Comparison of ENCODE assay signal across 13 cellular contexts in the genomic region with DNA sequence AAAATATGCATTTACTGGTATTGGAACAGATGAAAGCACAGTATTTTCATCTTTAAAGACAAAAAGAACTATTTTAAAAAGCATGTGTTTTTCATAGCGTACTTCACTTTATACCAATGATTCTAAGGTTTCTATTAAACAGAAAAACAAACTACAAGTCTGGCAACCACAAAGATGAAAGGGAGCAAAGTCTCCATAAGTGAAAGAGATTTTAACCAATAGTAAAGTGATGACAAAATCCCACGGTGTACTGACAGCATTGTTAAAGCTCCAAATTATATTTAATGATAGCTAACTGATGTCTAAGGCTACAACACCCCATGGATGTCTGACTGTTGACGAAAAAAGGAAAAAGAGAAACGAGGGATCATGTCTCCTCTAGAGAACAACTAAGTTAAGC. TPM values are rescaled to one million over a fixed set of nuclear protein-coding genes. Genes with fewer than 3 reads are reported as not detected.
DNase-seq lines count a peak whose midpoint lies in the region; ATAC-seq and TF ChIP-seq lines count a peak whose summit lies in the region.
"Had no signal": no experiment of that assay in that cellular context is flagged by ENCODE, and none has a peak within 500 bp of the region (broad histone marks: within the 10 kb centered on the region; RNA-seq: fewer than 3 reads in every experiment).

No MANE protein-coding gene starts in this region.

- no peak overlapping the region for H3K4me3 ChIP-seq in GM23338

- no peaks in the 10 kb centered on the region for H4K20me1 ChIP-seq in GM23338 (replicated peaks; ENCODE audit: insufficient read depth)

- H3K36me3 ChIP-seq in GM23338 (ENCODE audit: insufficient read depth): no peaks in the 10 kb centered on the region

- H3K79me2 ChIP-seq in GM23338 (replicated peaks; ENCODE audit: insufficient read depth): no peaks in the 10 kb centered on the region

- H3K27me3 ChIP-seq in GM23338 (ENCODE audit: insufficient read depth): no peaks in the 10 kb centered on the region

- H3K27ac Mint-ChIP-seq in activated T-cell treated with anti-CD3 and anti-CD28 coated beads, Interleukin-2, amount 50 U/mL, for 72 hours: peak overlapping the region; percentile 56
- no peak overlapping the region for H3K27ac Mint-ChIP-seq in GM23338
- H3K27ac Mint-ChIP-seq in activated T-helper 17 cell treated with anti-CD3 and anti-CD28 coated beads, Interleukin-2, amount 50 U/mL, for 72 hours: no peak overlapping the region
- H3K27ac Mint-ChIP-seq in naive thymus-derived CD8-positive, alpha-beta T cell: peak overlapping the region; percentile 60 to 95 (median 92)
- H3K27ac Mint-ChIP-seq: B cell had no signal

- TF ChIP-seq CTCF in GM23338 (conservative IDR thresholded peaks at IDR 0.05; ENCODE audit: low read depth in 2 of 2): no peak

- H3K4me1 Mint-ChIP-seq in activated T-cell treated with anti-CD3 and anti-CD28 coated beads, Interleukin-2, amount 50 U/mL, for 72 hours (ENCODE audit: low read depth): peaks cover 47% of the 10 kb centered on the region
- H3K4me1 Mint-ChIP-seq in GM23338: no peaks in the 10 kb centered on the region
- peaks cover 16% of the 10 kb centered on the region for H3K4me1 Mint-ChIP-seq in activated T-helper 17 cell treated with anti-CD3 and anti-CD28 coated beads, Interleukin-2, amount 50 U/mL, for 72 hours
- H3K4me1 Mint-ChIP-seq in naive thymus-derived CD8-positive, alpha-beta T cell: peaks cover 28 to 69% (median 59%) of the 10 kb centered on the region in 4 donors

- H3K9me3 Mint-ChIP-seq in activated T-cell treated with anti-CD3 and anti-CD28 coated beads, Interleukin-2, amount 50 U/mL, for 72 hours: no peaks in the 10 kb centered on the region
- H3K9me3 Mint-ChIP-seq in GM23338: no peaks in the 10 kb centered on the region
- H3K9me3 Mint-ChIP-seq in activated T-helper 17 cell treated with anti-CD3 and anti-CD28 coated beads, Interleukin-2, amount 50 U/mL, for 72 hours: no peaks in the 10 kb centered on the region
- H3K9me3 Mint-ChIP-seq in naive thymus-derived CD8-positive, alpha-beta T cell: no peaks in the 10 kb centered on the region

- 0 out of 2 replicates have a peak overlapping the region, but pooled peaks have one; percentile 40 for H2AFZ ChIP-seq in GM23338

- POLR2A ChIA-PET in naive thymus-derived CD8-positive, alpha-beta T cell (lab: Charles Lee): interaction anchor here (0.6 to 1.5 kb wide), 4 partner anchors 9 to 125 kb away, joined by 3 to 19 read pairs (median 5); a partner anchor contains a TSS

- H3K27ac ChIP-seq in GM23338 (ENCODE audit: low read depth): no peak overlapping the region

- 0 out of 2 replicates have a peak, but pooled peaks cover 3% of the 10 kb centered on the region for H3K9me2 ChIP-seq in GM23338 (ENCODE audit: insufficient read depth)

- H3F3A ChIP-seq in GM23338 (replicated peaks; ENCODE audit: low read depth): no peaks in the 10 kb centered on the region

- no peaks in the 10 kb centered on the region for H3K36me3 Mint-ChIP-seq in activated T-cell treated with anti-CD3 and anti-CD28 coated beads, Interleukin-2, amount 50 U/mL, for 72 hours (ENCODE audit: insufficient read depth in 2 of 2)
- no peaks in the 10 kb centered on the region for H3K36me3 Mint-ChIP-seq in GM23338 (ENCODE audit: low read depth)
- H3K36me3 Mint-ChIP-seq in activated T-helper 17 cell treated with anti-CD3 and anti-CD28 coated beads, Interleukin-2, amount 50 U/mL, for 72 hours (ENCODE audit: low read depth): no peaks in the 10 kb centered on the region
- no peaks in the 10 kb centered on the region for H3K36me3 Mint-ChIP-seq in naive thymus-derived CD8-positive, alpha-beta T cell

- H3K4me3 Mint-ChIP-seq in activated T-cell treated with anti-CD3 and anti-CD28 coated beads, Interleukin-2, amount 50 U/mL, for 72 hours: peak overlapping the region; percentile 36 to 72
- no peak overlapping the region for H3K4me3 Mint-ChIP-seq in GM23338
- H3K4me3 Mint-ChIP-seq in activated T-helper 17 cell treated with anti-CD3 and anti-CD28 coated beads, Interleukin-2, amount 50 U/mL, for 72 hours: peak overlapping the region; percentile 40
- H3K4me3 Mint-ChIP-seq in naive thymus-derived CD8-positive, alpha-beta T cell: peak overlapping the region in 9 of 10 donors; percentile 13 to 77 (median 61)
- H3K4me3 Mint-ChIP-seq: B cell had no signal

- no peaks in the 10 kb centered on the region for H3K4me1 ChIP-seq in GM23338 (ENCODE audit: insufficient read depth)

- no peak overlapping the region for H3K4me2 ChIP-seq in GM23338

- ATAC-seq in activated T-cell treated with anti-CD3 and anti-CD28 coated beads, Interleukin-2, amount 50 U/mL, for 72 hours (replicated peaks in 1 of 2): no peak
- ATAC-seq in GM23338 (no peak), HG03432 (IDR thresholded peaks at IDR 0.05; ENCODE audit: unreplicated experiment) (no peak)
- ATAC-seq in activated T-helper 17 cell treated with anti-CD3 and anti-CD28 coated beads, Interleukin-2, amount 50 U/mL, for 72 hours (replicated peaks): peak; percentile 28
- peak; percentile 68 to 78 for ATAC-seq in naive thymus-derived CD8-positive, alpha-beta T cell

- no peak for DNase-seq in activated T-cell treated with anti-CD3 and anti-CD28 coated beads, Interleukin-2, amount 50 U/mL, for 72 hours
- DNase-seq in activated T-cell treated with anti-CD3 and anti-CD28 coated beads for 4 hours (no peak), GM23338 (ENCODE audit: low spot score) (no peak)
- DNase-seq in naive thymus-derived CD8-positive, alpha-beta T cell: peak in 3 of 10 donors; percentile 19 to 57 (median 36)
- DNase-seq in activated CD8-positive, alpha-beta memory T cell treated with anti-CD3 and anti-CD28 coated beads, Interleukin-2, amount 50 U/mL, for 4 hours: no peak
- DNase-seq: KBM-7, NCI-H1048, NCI-H146, NCI-H2081 treated with DMSO at 0.1 percent for 48 hours, NCI-H69 had no signal

- no peaks in the 10 kb centered on the region for H3K27me3 Mint-ChIP-seq in activated T-cell treated with anti-CD3 and anti-CD28 coated beads, Interleukin-2, amount 50 U/mL, for 72 hours (ENCODE audit: low read depth)
- H3K27me3 Mint-ChIP-seq in GM23338 (ENCODE audit: insufficient read depth, low read depth, poor library complexity): peaks cover 5% of the 10 kb centered on the region
- no peaks in the 10 kb centered on the region for H3K27me3 Mint-ChIP-seq in activated T-helper 17 cell treated with anti-CD3 and anti-CD28 coated beads, Interleukin-2, amount 50 U/mL, for 72 hours
- no peaks in the 10 kb centered on the region for H3K27me3 Mint-ChIP-seq in naive thymus-derived CD8-positive, alpha-beta T cell
- H3K27me3 Mint-ChIP-seq: B cell had no signal

TF ChIP-seq in GM23338, 12 proteins besides CTCF, POLR2A, EP300 and RAD21 (continues in another document):
- TF ChIP-seq, protein P1, sequence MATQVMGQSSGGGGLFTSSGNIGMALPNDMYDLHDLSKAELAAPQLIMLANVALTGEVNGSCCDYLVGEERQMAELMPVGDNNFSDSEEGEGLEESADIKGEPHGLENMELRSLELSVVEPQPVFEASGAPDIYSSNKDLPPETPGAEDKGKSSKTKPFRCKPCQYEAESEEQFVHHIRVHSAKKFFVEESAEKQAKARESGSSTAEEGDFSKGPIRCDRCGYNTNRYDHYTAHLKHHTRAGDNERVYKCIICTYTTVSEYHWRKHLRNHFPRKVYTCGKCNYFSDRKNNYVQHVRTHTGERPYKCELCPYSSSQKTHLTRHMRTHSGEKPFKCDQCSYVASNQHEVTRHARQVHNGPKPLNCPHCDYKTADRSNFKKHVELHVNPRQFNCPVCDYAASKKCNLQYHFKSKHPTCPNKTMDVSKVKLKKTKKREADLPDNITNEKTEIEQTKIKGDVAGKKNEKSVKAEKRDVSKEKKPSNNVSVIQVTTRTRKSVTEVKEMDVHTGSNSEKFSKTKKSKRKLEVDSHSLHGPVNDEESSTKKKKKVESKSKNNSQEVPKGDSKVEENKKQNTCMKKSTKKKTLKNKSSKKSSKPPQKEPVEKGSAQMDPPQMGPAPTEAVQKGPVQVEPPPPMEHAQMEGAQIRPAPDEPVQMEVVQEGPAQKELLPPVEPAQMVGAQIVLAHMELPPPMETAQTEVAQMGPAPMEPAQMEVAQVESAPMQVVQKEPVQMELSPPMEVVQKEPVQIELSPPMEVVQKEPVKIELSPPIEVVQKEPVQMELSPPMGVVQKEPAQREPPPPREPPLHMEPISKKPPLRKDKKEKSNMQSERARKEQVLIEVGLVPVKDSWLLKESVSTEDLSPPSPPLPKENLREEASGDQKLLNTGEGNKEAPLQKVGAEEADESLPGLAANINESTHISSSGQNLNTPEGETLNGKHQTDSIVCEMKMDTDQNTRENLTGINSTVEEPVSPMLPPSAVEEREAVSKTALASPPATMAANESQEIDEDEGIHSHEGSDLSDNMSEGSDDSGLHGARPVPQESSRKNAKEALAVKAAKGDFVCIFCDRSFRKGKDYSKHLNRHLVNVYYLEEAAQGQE (IDR thresholded peaks at IDR 0.05; ENCODE audit: unreplicated experiment): no peak
- TF ChIP-seq STAT1 (IDR thresholded peaks at IDR 0.05; ENCODE audit: unreplicated experiment) (no peak), POLR2AphosphoS5 (IDR thresholded peaks at IDR 0.05; ENCODE audit: low read depth) (no peak), JUNB (IDR thresholded peaks at IDR 0.05; ENCODE audit: unreplicated experiment) (no peak), EZH2 (IDR thresholded peaks at IDR 0.05; ENCODE audit: low read depth, unreplicated experiment) (no peak), EZH2phosphoT487 (IDR thresholded peaks at IDR 0.05; ENCODE audit: unreplicated experiment) (no peak), ZNF331 (CRISPR knock-in tag; IDR thresholded peaks at IDR 0.05; ENCODE audit: low read depth) (no peak), NANOG (IDR thresholded peaks at IDR 0.05; ENCODE audit: borderline replicate concordance) (no peak)
- TF ChIP-seq, protein P2, sequence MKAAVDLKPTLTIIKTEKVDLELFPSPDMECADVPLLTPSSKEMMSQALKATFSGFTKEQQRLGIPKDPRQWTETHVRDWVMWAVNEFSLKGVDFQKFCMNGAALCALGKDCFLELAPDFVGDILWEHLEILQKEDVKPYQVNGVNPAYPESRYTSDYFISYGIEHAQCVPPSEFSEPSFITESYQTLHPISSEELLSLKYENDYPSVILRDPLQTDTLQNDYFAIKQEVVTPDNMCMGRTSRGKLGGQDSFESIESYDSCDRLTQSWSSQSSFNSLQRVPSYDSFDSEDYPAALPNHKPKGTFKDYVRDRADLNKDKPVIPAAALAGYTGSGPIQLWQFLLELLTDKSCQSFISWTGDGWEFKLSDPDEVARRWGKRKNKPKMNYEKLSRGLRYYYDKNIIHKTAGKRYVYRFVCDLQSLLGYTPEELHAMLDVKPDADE (IDR thresholded peaks at IDR 0.05): no peak

RNA-seq across cellular contexts. Expression of a gene that starts 56.1 kb away (rescaled TPM):
- 100 to 1,000 TPM; 118 to 125 TPM for total RNA-seq in activated T-cell treated with anti-CD3 and anti-CD28 coated beads, Interleukin-2, amount 50 U/mL, for 72 hours
- 59.2 and 65.5 TPM in 2 replicates for total RNA-seq in GM23338 (2014; rRNA removed; shearing (Covaris generic))
- polyA plus RNA-seq in GM23338 (2016; fragmentation: Nextera tagmentation; extraction: Ambion mirVana): 19.8 and 21.7 TPM in 2 replicates
- 100 to 1,000 TPM; 164 to 185 TPM for total RNA-seq in activated T-helper 17 cell treated with anti-CD3 and anti-CD28 coated beads, Interleukin-2, amount 50 U/mL, for 72 hours
- 100 to 1,000 TPM; 114 to 117 TPM for total RNA-seq in naive thymus-derived CD8-positive, alpha-beta T cell
- 10 to 100 TPM in 2 of 3 donors, 1 to 10 TPM in 1; 9.5 to 14.1 (median 12.9) TPM for polyA plus RNA-seq in naive thymus-derived CD8-positive, alpha-beta T cell

Comparison
In these comparisons a context has a peak if more than half of its experiments do, and no peak if none do; other contexts are left out.
1. ATAC-seq: peak in activated T-helper 17 cell treated with anti-CD3 and anti-CD28 coated beads, Interleukin-2, amount 50 U/mL, for 72 hours (single experiment) and naive thymus-derived CD8-positive, alpha-beta T cell (2 of 2); none in activated T-cell treated with anti-CD3 and anti-CD28 coated beads, Interleukin-2, amount 50 U/mL, for 72 hours (0 of 2), GM23338 (single experiment) and HG03432 (single experiment).
2. H3K27ac Mint-ChIP-seq: peak in activated T-cell treated with anti-CD3 and anti-CD28 coated beads, Interleukin-2, amount 50 U/mL, for 72 hours (single experiment) and naive thymus-derived CD8-positive, alpha-beta T cell (10 of 10); none in GM23338 (single experiment) and activated T-helper 17 cell treated with anti-CD3 and anti-CD28 coated beads, Interleukin-2, amount 50 U/mL, for 72 hours (single experiment).